In genomic region chr15:85625856-85626255, GRCh38 we compare ENCODE assay signal across 9 cellular contexts.
DNase-seq lines count a peak whose midpoint lies in the region; ATAC-seq and TF ChIP-seq lines count a peak whose summit lies in the region.
"Had no signal": no experiment of that assay in that cellular context is flagged by ENCODE, and none has a peak within 500 bp of the region (broad histone marks: within the 10 kb centered on the region; RNA-seq: fewer than 3 reads in every experiment).

No MANE protein-coding gene starts in this region.

- BruUV-seq in OCI-LY7 (replicated peaks; lab: Mats Ljungman, UMichigan), result no TSS peak

- H3K9me3 Mint-ChIP-seq in activated naive CD8-positive, alpha-beta T cell (ENCODE audit: low read depth), result no peaks in the 10 kb centered on the region

- H2AFZ ChIP-seq in mesenchymal stem cell (ENCODE audit: low read depth, low read length) (no peak overlapping the region), OCI-LY7 (ENCODE audit: low read length) (no peak overlapping the region)

- peaks cover 20% of the 10 kb centered on the region for H3K79me1 ChIP-seq in mesenchymal stem cell (replicated peaks; ENCODE audit: low read length, poor library complexity, severe bottlenecking)

- no peak overlapping the region for H3K23ac ChIP-seq in mesenchymal stem cell (ENCODE audit: low read length in 2 of 2)

- no peak overlapping the region for H3K4ac ChIP-seq in mesenchymal stem cell (ENCODE audit: low read depth in 1 of 2, low read length in 2 of 2)

- peaks cover 4% of the 10 kb centered on the region for H3K4me1 ChIP-seq in mesenchymal stem cell (ENCODE audit: control insufficient read depth, insufficient read depth, low read depth, low read length)
- no peaks in the 10 kb centered on the region for H3K4me1 ChIP-seq in OCI-LY7 (ENCODE audit: insufficient read depth, low read length, poor library complexity, severe bottlenecking)

- H4K20me1 ChIP-seq in OCI-LY7 (ENCODE audit: insufficient read depth, low read length), result no peaks in the 10 kb centered on the region

- H3K4me2 ChIP-seq in mesenchymal stem cell (ENCODE audit: low read length, poor library complexity, severe bottlenecking) (no peak overlapping the region), OCI-LY7 (ENCODE audit: low read length) (no peak overlapping the region)

- no peak overlapping the region for H3K18ac ChIP-seq in mesenchymal stem cell (ENCODE audit: low read depth in 1 of 2, low read length in 2 of 2)

- H2BK5ac ChIP-seq in mesenchymal stem cell (ENCODE audit: low read depth, low read length, poor library complexity, severe bottlenecking), result no peak overlapping the region

- H3K27ac Mint-ChIP-seq in activated naive CD8-positive, alpha-beta T cell, result peak overlapping the region; percentile 80

- no peak overlapping the region for H2BK12ac ChIP-seq in mesenchymal stem cell (ENCODE audit: low read length in 2 of 2)

- H2BK120ac ChIP-seq in mesenchymal stem cell (ENCODE audit: low read depth, low read length), result no peak overlapping the region

- 0 out of 2 replicates have a peak, but pooled peaks cover 2% of the 10 kb centered on the region for H3K79me2 ChIP-seq in OCI-LY7 (ENCODE audit: insufficient read depth, low read depth, low read length)

- H4K91ac ChIP-seq in mesenchymal stem cell (ENCODE audit: low read length), result no peak overlapping the region

- H4K8ac ChIP-seq in mesenchymal stem cell (ENCODE audit: low read length), result no peak overlapping the region

- ATAC-seq in HG03108 (IDR thresholded peaks at IDR 0.05; ENCODE audit: unreplicated experiment), result peak; percentile 68

- WGBS in mesenchymal stem cell, result no CpG with 5 or more reads among the region's 1 CpG

- no peaks in the 10 kb centered on the region for H3K27me3 Mint-ChIP-seq in activated naive CD8-positive, alpha-beta T cell

- no peak overlapping the region for H2BK15ac ChIP-seq in mesenchymal stem cell (ENCODE audit: low read depth, poor library complexity, severe bottlenecking)

- H3K9me2 ChIP-seq in OCI-LY7 (ENCODE audit: insufficient read depth, low read length), result no peaks in the 10 kb centered on the region

- CTCF ChIA-PET in OCI-LY7 (lab: Charles Lee; ENCODE audit: unreplicated experiment), result no interaction called here

- H3K36me3 ChIP-seq in mesenchymal stem cell (ENCODE audit: control insufficient read depth in 1 of 2, insufficient read depth in 2 of 2, low read depth in 1 of 2, low read length in 2 of 2) (peaks cover 0 to 30% of the 10 kb centered on the region in 2 experiments), OCI-LY7 (ENCODE audit: insufficient read depth, low read length) (peaks cover 56% of the 10 kb centered on the region)

- H3K27ac ChIP-seq in mesenchymal stem cell (ENCODE audit: low read length, poor library complexity, severe bottlenecking) (no peak overlapping the region), OCI-LY7 (ENCODE audit: low read depth, low read length, poor library complexity, severe bottlenecking) (no peak overlapping the region)
- H3K27ac ChIP-seq: C4-2B had no signal

- H3K4me3 ChIP-seq in mesenchymal stem cell (ENCODE audit: insufficient read depth in 1 of 2, low read depth in 1 of 2, low read length in 2 of 2) (peak overlapping the region in 1 of 2 experiments; percentile 4), OCI-LY7 (ENCODE audit: low read depth, low read length, poor library complexity, severe bottlenecking) (no peak overlapping the region)

- intact Hi-C loops in OCI-LY7 (cut with micrococcal nuclease; ENCODE audit: unreplicated experiment), result no loop called here

- peak overlapping the region; percentile 98 for H3K9ac ChIP-seq in mesenchymal stem cell (ENCODE audit: low read length)

- H3K4me3 Mint-ChIP-seq in activated naive CD8-positive, alpha-beta T cell, result peak overlapping the region; percentile 46

- peaks cover 13% of the 10 kb centered on the region for H3K36me3 Mint-ChIP-seq in activated naive CD8-positive, alpha-beta T cell

- DNase-seq in activated T-cell treated with anti-CD3 and anti-CD28 coated beads for 24 hours (ENCODE audit: low read depth) (peak; percentile 28), mesenchymal stem cell (peak; percentile 90), OCI-LY7 (ENCODE audit: low spot score) (no peak), middle frontal gyrus (ENCODE audit: extremely low spot score, low spot score) (no peak), islet precursor cell (no peak)
- no peak for DNase-seq in activated T-cell treated with anti-CD3 and anti-CD28 coated beads, Interleukin-2, amount 50 U/mL, for 1 hour

- no peaks in the 10 kb centered on the region for H3K27me3 ChIP-seq in mesenchymal stem cell (ENCODE audit: control insufficient read depth in 1 of 2, insufficient read depth in 1 of 2, low read length in 2 of 2)

- no peak for TF ChIP-seq CTCF in OCI-LY7 (conservative IDR thresholded peaks at IDR 0.05; ENCODE audit: low read length)

- H2AK5ac ChIP-seq in mesenchymal stem cell (ENCODE audit: low read length, severe bottlenecking), result no peak overlapping the region

- POLR2A ChIA-PET in OCI-LY7 (lab: Charles Lee), result interaction anchor here (0.5 kb wide), 2 partner anchors 11 to 28 kb away, joined by 3 read pairs; no protein-coding TSS in a partner anchor

- no peaks in the 10 kb centered on the region for H3K9me3 ChIP-seq in mesenchymal stem cell (ENCODE audit: control insufficient read depth, low read length)
- H3K9me3 ChIP-seq in OCI-LY7 (ENCODE audit: low read length), result no peaks in the 10 kb centered on the region

- H3K14ac ChIP-seq in mesenchymal stem cell (ENCODE audit: low read length in 2 of 2), result no peak overlapping the region

- peaks cover 60% of the 10 kb centered on the region for H3K4me1 Mint-ChIP-seq in activated naive CD8-positive, alpha-beta T cell (ENCODE audit: low read depth)

Comparison
In these comparisons a context has a peak if more than half of its experiments do, and no peak if none do; other contexts are left out.
1. DNase-seq: peak in activated T-cell treated with anti-CD3 and anti-CD28 coated beads for 24 hours (single experiment) and mesenchymal stem cell (single experiment); none in activated T-cell treated with anti-CD3 and anti-CD28 coated beads, Interleukin-2, amount 50 U/mL, for 1 hour (single experiment), OCI-LY7 (single experiment), middle frontal gyrus (single experiment) and islet precursor cell (single experiment).